In the genomic region with DNA sequence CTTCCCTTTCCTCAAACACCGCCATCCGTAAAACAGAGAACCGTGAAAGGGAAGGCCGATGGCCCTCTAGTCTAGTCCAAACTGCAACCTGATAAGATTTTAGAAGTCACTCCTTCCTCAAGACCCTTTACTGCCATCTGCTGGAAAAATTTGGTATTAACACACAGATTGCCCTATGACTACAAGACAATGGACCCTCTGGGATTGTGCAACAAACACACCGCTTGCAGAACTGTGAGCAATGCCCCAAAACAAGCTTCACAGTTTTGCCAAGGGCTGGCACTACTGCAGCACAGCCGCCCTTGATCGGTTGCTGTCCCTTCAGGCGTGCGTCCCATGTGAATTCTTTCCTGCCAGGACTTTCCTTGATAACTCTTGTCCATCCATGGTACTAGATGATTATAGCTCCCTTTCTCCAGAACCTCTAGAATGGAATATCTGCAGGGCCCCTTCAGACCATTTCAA, we compare ENCODE assay signal across 8 cellular contexts. TPM values are rescaled to one million over a fixed set of nuclear protein-coding genes. Genes with fewer than 3 reads are reported as not detected.
DNase-seq lines count a peak whose midpoint lies in the region; ATAC-seq and TF ChIP-seq lines count a peak whose summit lies in the region.

No MANE protein-coding gene starts in this region.

- no peak overlapping the region for H3K4me3 Mint-ChIP-seq in neural progenitor cell

- no peaks in the 10 kb centered on the region for H3K36me3 Mint-ChIP-seq in neural progenitor cell

- no peak overlapping the region for H3K9ac ChIP-seq in neural progenitor cell

- peak overlapping the region; percentile 81 for H2AFZ ChIP-seq in neural progenitor cell (replicated peaks)

- TF ChIP-seq CTCF in neural progenitor cell (IDR thresholded peaks at IDR 0.05): peak; percentile 76

- H3K27me3 Mint-ChIP-seq in neural progenitor cell (ENCODE audit: insufficient read depth, low read depth): no peaks in the 10 kb centered on the region

- no peaks in the 10 kb centered on the region for H4K20me1 ChIP-seq in neural progenitor cell (ENCODE audit: low read depth)

- H3K27ac ChIP-seq in neural progenitor cell: no peak overlapping the region

- H3K4me1 Mint-ChIP-seq in neural progenitor cell: peaks cover 7% of the 10 kb centered on the region

- ATAC-seq in GM21723 (IDR thresholded peaks at IDR 0.05; ENCODE audit: unreplicated experiment): peak; percentile 97

- H3K79me2 ChIP-seq in neural progenitor cell (ENCODE audit: low read depth): no peaks in the 10 kb centered on the region

- H3K9me3 ChIP-seq in neural progenitor cell (ENCODE audit: low read depth): no peaks in the 10 kb centered on the region

- no peaks in the 10 kb centered on the region for H3K9me3 Mint-ChIP-seq in neural progenitor cell

- peak overlapping the region; percentile 44 for H3K27ac Mint-ChIP-seq in neural progenitor cell

- H3K4me3 ChIP-seq in neural progenitor cell: no peak overlapping the region

- H3K4me1 ChIP-seq in neural progenitor cell: peaks cover 10% of the 10 kb centered on the region

- H3F3A ChIP-seq in neural progenitor cell (ENCODE audit: low read depth): no peaks in the 10 kb centered on the region

- peak; percentile 87 for DNase-seq in GM03348 (ENCODE audit: low spot score)
- DNase-seq in HuH-7 (ENCODE audit: low spot score): peak; percentile 62
- peak; percentile 66 to 96 for DNase-seq in NOMO-1 (lab: John Stamatoyannopoulos, UW; ENCODE audit: unreplicated experiment in 2 of 2)
- DNase-seq in activated CD8-positive, alpha-beta memory T cell treated with anti-CD3 and anti-CD28 coated beads, Interleukin-2, amount 50 U/mL, for 48 hours: peak; percentile 55
- peak; percentile 98 for DNase-seq in fibroblast of peridontal ligament (ENCODE audit: extremely low read depth)
- DNase-seq in neural progenitor cell (ENCODE audit: low spot score): peak; percentile 91
- no peak for DNase-seq in activated effector memory CD4-positive, alpha-beta T cell treated with Interleukin-2 at 50 U/mL for 16 hours

- no peaks in the 10 kb centered on the region for H3K36me3 ChIP-seq in neural progenitor cell

- H3K4me2 ChIP-seq in neural progenitor cell: no peak overlapping the region

- H3K27me3 ChIP-seq in neural progenitor cell: no peaks in the 10 kb centered on the region

RNA-seq across cellular contexts. Expression of a gene that starts 23.1 kb away (rescaled TPM):
- total RNA-seq in neural progenitor cell (ENCODE audit: low replicate concordance): 6.0 and 19.9 TPM in 2 replicates
